ENCODE assay signal across 38 cellular contexts in the genomic region with DNA sequence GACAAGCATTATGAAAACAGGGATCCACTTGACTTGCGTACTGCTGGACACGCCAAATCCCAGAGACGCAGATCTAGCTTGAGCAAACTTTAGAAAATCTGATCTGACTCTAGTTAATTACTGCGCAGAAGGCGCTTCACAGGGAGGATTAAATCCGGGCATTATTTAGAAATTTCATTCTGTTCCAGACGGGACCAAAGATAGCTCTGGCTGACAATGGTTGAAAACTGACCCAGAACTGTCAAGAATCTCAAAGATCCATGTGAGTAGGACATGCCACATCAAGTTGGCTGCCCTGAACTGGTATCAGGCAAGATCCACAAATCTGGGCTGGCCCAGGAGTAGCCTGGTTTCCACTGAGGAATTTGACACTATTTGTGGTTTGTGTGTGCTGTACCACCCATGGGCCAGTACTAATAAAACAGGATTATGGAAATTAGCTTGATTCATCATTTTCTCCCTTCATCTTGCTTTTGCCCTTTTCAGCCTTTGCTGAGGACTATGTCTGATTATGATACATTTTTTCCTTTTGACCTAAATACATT.
DNase-seq lines count a peak whose midpoint lies in the region; ATAC-seq and TF ChIP-seq lines count a peak whose summit lies in the region.
"Had no signal": no experiment of that assay in that cellular context is flagged by ENCODE, and none has a peak within 500 bp of the region (broad histone marks: within the 10 kb centered on the region; RNA-seq: fewer than 3 reads in every experiment).

No MANE protein-coding gene starts in this region.

- TF ChIP-seq CTCF in hepatocyte (IDR thresholded peaks at IDR 0.05; ENCODE audit: poor library complexity) = no peak

- H3K27me3 Mint-ChIP-seq in activated naive CD8-positive, alpha-beta T cell = no peaks in the 10 kb centered on the region
- H3K27me3 Mint-ChIP-seq in activated naive CD8-positive, alpha-beta T cell treated with anti-CD3 and anti-CD28 coated beads for 36 hours = no peaks in the 10 kb centered on the region
- H3K27me3 Mint-ChIP-seq in activated naive CD8-positive, alpha-beta T cell treated with anti-CD3 and anti-CD28 coated beads, Interleukin-2, amount 50 U/mL, for 24 hours = no peaks in the 10 kb centered on the region
- H3K27me3 Mint-ChIP-seq in stimulated activated memory B cell treated with anti-CD40 and anti-IgM and Interleukin-4, amounts not matched to agents 10 μg/mL and 1 μg/mL and 100 μg/mL, for 72 hours = no peaks in the 10 kb centered on the region
- H3K27me3 Mint-ChIP-seq: CD4-positive, alpha-beta memory T cell; naive thymus-derived CD4-positive, alpha-beta T cell had no signal

- H3K4me1 Mint-ChIP-seq in activated naive CD8-positive, alpha-beta T cell (ENCODE audit: low read depth) = peaks cover 60% of the 10 kb centered on the region
- H3K4me1 Mint-ChIP-seq in activated naive CD8-positive, alpha-beta T cell treated with anti-CD3 and anti-CD28 coated beads for 36 hours = peaks cover 50% of the 10 kb centered on the region
- H3K4me1 Mint-ChIP-seq in activated naive CD8-positive, alpha-beta T cell treated with anti-CD3 and anti-CD28 coated beads, Interleukin-2, amount 50 U/mL, for 24 hours = peaks cover 64% of the 10 kb centered on the region
- peaks cover 48% of the 10 kb centered on the region for H3K4me1 Mint-ChIP-seq in stimulated activated memory B cell treated with anti-CD40 and anti-IgM and Interleukin-4, amounts not matched to agents 10 μg/mL and 1 μg/mL and 100 μg/mL, for 72 hours

- no peaks in the 10 kb centered on the region for H4K20me1 ChIP-seq in hepatocyte (ENCODE audit: insufficient read depth, poor library complexity, severe bottlenecking)

- no peak for DNase-seq in activated naive CD8-positive, alpha-beta T cell treated with anti-CD3 and anti-CD28 coated beads for 36 hours
- DNase-seq in NCI-H524 treated with DMSO at 0.1 percent for 48 hours (lab: John Stamatoyannopoulos, UW) (peak; percentile 63), hepatocyte (ENCODE audit: low spot score) (no peak), superior temporal gyrus (ENCODE audit: extremely low spot score) (no peak), cerebellum (ENCODE audit: low spot score) (no peak)
- DNase-seq in activated naive CD8-positive, alpha-beta T cell treated with anti-CD3 and anti-CD28 coated beads, Interleukin-2, amount 50 U/mL, for 24 hours = no peak
- DNase-seq: activated CD4-positive, alpha-beta T cell treated with anti-CD3 and anti-CD28 coated beads for 48 hours; activated gamma-delta T cell; activated T-cell treated with anti-CD3 and anti-CD28 coated beads, Interleukin-2, amount 50 U/mL, for 1 hour; CD4-positive, alpha-beta memory T cell; cerebellar nuclear complex; dorsolateral prefrontal cortex; EL; esophagus squamous epithelium; foreskin melanocyte; HCEC 1CT; heart left ventricle; KBM-7; kidney; left ventricle myocardium superior; naive thymus-derived CD4-positive, alpha-beta T cell; NCI-H1417; NCI-H2029; NCI-H69; occipital lobe; sigmoid colon; stimulated activated CD4-positive, alpha-beta T cell treated with anti-CD3 and anti-CD28 coated beads, Interleukin-4, amount 100 ng/mL, for 1 hour; substantia nigra; SW 1271; T-helper 9 cell; upper lobe of right lung had no signal

- no peaks in the 10 kb centered on the region for H3K79me2 ChIP-seq in hepatocyte

- no peak overlapping the region for H3K27ac ChIP-seq in hepatocyte
- H3K27ac ChIP-seq: dorsolateral prefrontal cortex, esophagus squamous epithelium, heart left ventricle, HL-60, prostate gland, sigmoid colon, upper lobe of right lung, VCaP had no signal

- no peaks in the 10 kb centered on the region for H3K4me1 ChIP-seq in hepatocyte (ENCODE audit: insufficient read depth)
- H3K4me1 ChIP-seq: esophagus squamous epithelium, prostate gland, sigmoid colon, upper lobe of right lung had no signal

- H3K27me3 ChIP-seq in hepatocyte = no peaks in the 10 kb centered on the region
- H3K27me3 ChIP-seq: dorsolateral prefrontal cortex, esophagus squamous epithelium, heart left ventricle, sigmoid colon, upper lobe of right lung had no signal

- H3K36me3 ChIP-seq in hepatocyte (replicated peaks; ENCODE audit: insufficient read depth, low read depth) = no peaks in the 10 kb centered on the region
- H3K36me3 ChIP-seq: esophagus squamous epithelium, heart left ventricle, prostate gland, sigmoid colon, upper lobe of right lung had no signal

- no peaks in the 10 kb centered on the region for H3K9me3 ChIP-seq in hepatocyte (ENCODE audit: low read depth)
- H3K9me3 ChIP-seq: esophagus squamous epithelium, heart left ventricle, prostate gland, sigmoid colon, upper lobe of right lung had no signal

- no peak overlapping the region for H3K4me3 ChIP-seq in hepatocyte
- H3K4me3 ChIP-seq: dorsolateral prefrontal cortex, esophagus squamous epithelium, heart left ventricle, prostate gland, sigmoid colon, upper lobe of right lung had no signal

- H3K9me3 Mint-ChIP-seq in activated naive CD8-positive, alpha-beta T cell (ENCODE audit: low read depth) = no peaks in the 10 kb centered on the region
- H3K9me3 Mint-ChIP-seq in activated naive CD8-positive, alpha-beta T cell treated with anti-CD3 and anti-CD28 coated beads for 36 hours = peaks cover 2% of the 10 kb centered on the region
- no peaks in the 10 kb centered on the region for H3K9me3 Mint-ChIP-seq in activated naive CD8-positive, alpha-beta T cell treated with anti-CD3 and anti-CD28 coated beads, Interleukin-2, amount 50 U/mL, for 24 hours
- H3K9me3 Mint-ChIP-seq in stimulated activated memory B cell treated with anti-CD40 and anti-IgM and Interleukin-4, amounts not matched to agents 10 μg/mL and 1 μg/mL and 100 μg/mL, for 72 hours = no peaks in the 10 kb centered on the region
- H3K9me3 Mint-ChIP-seq: CD4-positive, alpha-beta memory T cell; mesothelial cell of epicardium; naive thymus-derived CD4-positive, alpha-beta T cell had no signal

- H3K36me3 Mint-ChIP-seq in activated naive CD8-positive, alpha-beta T cell = no peaks in the 10 kb centered on the region
- peaks cover 6% of the 10 kb centered on the region for H3K36me3 Mint-ChIP-seq in activated naive CD8-positive, alpha-beta T cell treated with anti-CD3 and anti-CD28 coated beads for 36 hours
- H3K36me3 Mint-ChIP-seq in activated naive CD8-positive, alpha-beta T cell treated with anti-CD3 and anti-CD28 coated beads, Interleukin-2, amount 50 U/mL, for 24 hours (ENCODE audit: low read depth) = peaks cover 2% of the 10 kb centered on the region
- no peaks in the 10 kb centered on the region for H3K36me3 Mint-ChIP-seq in stimulated activated memory B cell treated with anti-CD40 and anti-IgM and Interleukin-4, amounts not matched to agents 10 μg/mL and 1 μg/mL and 100 μg/mL, for 72 hours
- H3K36me3 Mint-ChIP-seq: brain; CD4-positive, alpha-beta memory T cell; mesothelial cell of epicardium had no signal

- WGBS in hepatocyte (ENCODE audit: low lambda C conversion rate, missing lambda C conversion rate) = 83% methylated on average over 7 of the region's 7 CpGs

- peak; percentile 31 for ATAC-seq in activated naive CD8-positive, alpha-beta T cell treated with anti-CD3 and anti-CD28 coated beads, Interleukin-2, amount 50 U/mL, for 24 hours
- ATAC-seq in stimulated activated memory B cell treated with anti-CD40 and anti-IgM and Interleukin-4, amounts not matched to agents 10 μg/mL and 1 μg/mL and 100 μg/mL, for 72 hours = no peak
- ATAC-seq: heart left ventricle; left ventricle myocardium superior; naive thymus-derived CD4-positive, alpha-beta T cell; upper lobe of right lung had no signal

- no peak overlapping the region for H2AFZ ChIP-seq in hepatocyte

- no peak overlapping the region for H3K4me2 ChIP-seq in hepatocyte

- H3K27ac Mint-ChIP-seq in activated naive CD8-positive, alpha-beta T cell = peak overlapping the region; percentile 82
- no peak overlapping the region for H3K27ac Mint-ChIP-seq in activated naive CD8-positive, alpha-beta T cell treated with anti-CD3 and anti-CD28 coated beads for 36 hours
- peak overlapping the region; percentile 70 for H3K27ac Mint-ChIP-seq in activated naive CD8-positive, alpha-beta T cell treated with anti-CD3 and anti-CD28 coated beads, Interleukin-2, amount 50 U/mL, for 24 hours
- H3K27ac Mint-ChIP-seq in stimulated activated memory B cell treated with anti-CD40 and anti-IgM and Interleukin-4, amounts not matched to agents 10 μg/mL and 1 μg/mL and 100 μg/mL, for 72 hours = peak overlapping the region; percentile 37
- H3K27ac Mint-ChIP-seq: mesothelial cell of epicardium; naive thymus-derived CD4-positive, alpha-beta T cell had no signal

- H3K9me2 ChIP-seq in hepatocyte (replicated peaks; ENCODE audit: insufficient read depth) = no peaks in the 10 kb centered on the region

- H3K4me3 Mint-ChIP-seq in activated naive CD8-positive, alpha-beta T cell = no peak overlapping the region
- no peak overlapping the region for H3K4me3 Mint-ChIP-seq in activated naive CD8-positive, alpha-beta T cell treated with anti-CD3 and anti-CD28 coated beads for 36 hours
- H3K4me3 Mint-ChIP-seq in activated naive CD8-positive, alpha-beta T cell treated with anti-CD3 and anti-CD28 coated beads, Interleukin-2, amount 50 U/mL, for 24 hours = no peak overlapping the region
- H3K4me3 Mint-ChIP-seq in stimulated activated memory B cell treated with anti-CD40 and anti-IgM and Interleukin-4, amounts not matched to agents 10 μg/mL and 1 μg/mL and 100 μg/mL, for 72 hours = no peak overlapping the region
- H3K4me3 Mint-ChIP-seq: brain; CD4-positive, alpha-beta memory T cell; mesothelial cell of epicardium; naive thymus-derived CD4-positive, alpha-beta T cell had no signal
